In genomic region chr16:81550412-81550768, GRCh38 we compare ENCODE assay signal across 18 cellular contexts.
A peak's percentile ranks its signal among the peaks of the same experiment; 100 is the strongest.
DNase-seq lines count a peak whose midpoint lies in the region; ATAC-seq, FAIRE-seq and TF ChIP-seq lines count a peak whose summit lies in the region.
"Had no signal": no experiment of that assay in that cellular context is flagged by ENCODE, and none has a peak within 500 bp of the region (broad histone marks: within the 10 kb centered on the region; RNA-seq: fewer than 3 reads in every experiment).

No MANE protein-coding gene starts in this region.

- H3K4me3 ChIP-seq in GM23248 (no peak overlapping the region), K562 (no peak overlapping the region), kidney (ENCODE audit: low read length in 2 of 2) (no peak overlapping the region), smooth muscle cell (no peak overlapping the region), vagina (no peak overlapping the region), body of pancreas (no peak overlapping the region), OCI-LY7 (ENCODE audit: low read depth, low read length, poor library complexity, severe bottlenecking) (no peak overlapping the region)

- H3K27ac ChIP-seq in GM23248 (peak overlapping the region; percentile 95; the same call in 1 of the 2 replicates), K562 (ENCODE audit: extremely low read depth, low read depth, low read length) (no peak overlapping the region), kidney (ENCODE audit: low read depth in 2 of 2, low read length in 2 of 2) (peak overlapping the region; percentile 64 to 66), smooth muscle cell (ENCODE audit: low read depth) (peak overlapping the region; percentile 99), vagina (no peak overlapping the region), body of pancreas (no peak overlapping the region), OCI-LY7 (ENCODE audit: low read depth, low read length, poor library complexity, severe bottlenecking) (no peak overlapping the region)

- no peak for DNase-seq in GM23248
- no peak for DNase-seq in K562 (ENCODE audit: extremely low read depth in 1 of 4, low spot score in 3 of 4)
- no peak for DNase-seq in kidney
- DNase-seq in smooth muscle cell (lab: John Stamatoyannopoulos, UW; ENCODE audit: unreplicated experiment) = no peak
- no peak for DNase-seq in vagina (ENCODE audit: extremely low spot score in 2 of 2)
- no peak for DNase-seq in body of pancreas
- DNase-seq in GDM1 (lab: John Stamatoyannopoulos, UW) = no peak
- DNase-seq in OCI-LY7 (ENCODE audit: low spot score) = no peak
- DNase-seq: activated CD4-positive, alpha-beta T cell treated with anti-CD3 and anti-CD28 coated beads for 48 hours; activated T-cell treated with anti-CD3 and anti-CD28 coated beads, Interleukin-2, amount 50 U/mL, for 72 hours; DND-41; NCI-H1092 treated with DMSO at 0.1 percent for 48 hours; NCI-H2081; NCI-H510A; stimulated activated CD4-positive, alpha-beta T cell treated with anti-CD3 and anti-CD28 coated beads, Interleukin-1b, Interleukin-23, amount 100 ng/mL, for 48 hours had no signal

- TF ChIP-seq RAD21 in K562 (CRISPR knock-in tag; conservative IDR thresholded peaks at IDR 0.05 in 1 of 2, IDR thresholded peaks at IDR 0.05 in 1 of 2) = no peak

- in situ Hi-C loops in GM23248 (cut with MboI) = no loop called here
- in situ Hi-C loops in K562 (cut with MboI) = no loop called here

- H3K36me3 ChIP-seq in GM23248 (ENCODE audit: low read depth) = no peaks in the 10 kb centered on the region
- peaks cover 5% of the 10 kb centered on the region; the same call in 1 of the 3 replicates for H3K36me3 ChIP-seq in K562 (ENCODE audit: control insufficient read depth, insufficient read depth, low read length)
- no peaks in the 10 kb centered on the region for H3K36me3 ChIP-seq in kidney (ENCODE audit: control insufficient read depth in 1 of 2, insufficient read depth in 2 of 2, low read length in 2 of 2)
- no peaks in the 10 kb centered on the region for H3K36me3 ChIP-seq in smooth muscle cell (ENCODE audit: low read depth)
- H3K36me3 ChIP-seq in vagina = no peaks in the 10 kb centered on the region
- H3K36me3 ChIP-seq in body of pancreas (replicated peaks in 1 of 2; ENCODE audit: insufficient read depth in 1 of 2, low read depth in 2 of 2) = no peaks in the 10 kb centered on the region
- H3K36me3 ChIP-seq in OCI-LY7 (ENCODE audit: insufficient read depth, low read length) = no peaks in the 10 kb centered on the region

- no peaks in the 10 kb centered on the region for H3K9me3 ChIP-seq in GM23248 (ENCODE audit: low read depth)
- no peaks in the 10 kb centered on the region for H3K9me3 ChIP-seq in K562 (replicated peaks; ENCODE audit: control insufficient read depth, insufficient read depth, low read depth, low read length)
- H3K9me3 ChIP-seq in kidney (ENCODE audit: control insufficient read depth in 1 of 2, low read length in 2 of 2) = no peaks in the 10 kb centered on the region
- H3K9me3 ChIP-seq in smooth muscle cell (replicated peaks; ENCODE audit: low read depth) = no peaks in the 10 kb centered on the region
- H3K9me3 ChIP-seq in vagina = no peaks in the 10 kb centered on the region
- no peaks in the 10 kb centered on the region for H3K9me3 ChIP-seq in body of pancreas
- H3K9me3 ChIP-seq in OCI-LY7 (ENCODE audit: low read length) = no peaks in the 10 kb centered on the region

- POLR2A ChIA-PET in K562 (lab: Yijun Ruan, JAX) (interaction anchor here (0.7 kb wide), 1 partner anchor 151 kb away, joined by 3 read pairs; no protein-coding TSS in a partner anchor), OCI-LY7 (lab: Charles Lee) (no interaction called here)

- H3K79me2 ChIP-seq in GM23248 (ENCODE audit: insufficient read depth) = peaks cover 97% of the 10 kb centered on the region
- peaks cover 87% of the 10 kb centered on the region for H3K79me2 ChIP-seq in K562 (ENCODE audit: control insufficient read depth, insufficient read depth, low read length)
- H3K79me2 ChIP-seq in smooth muscle cell (ENCODE audit: low read depth) = peaks cover 73% of the 10 kb centered on the region
- H3K79me2 ChIP-seq in OCI-LY7 (ENCODE audit: insufficient read depth, low read depth, low read length) = no peaks in the 10 kb centered on the region

- H3K27me3 ChIP-seq in GM23248 (replicated peaks; ENCODE audit: insufficient read depth) (no peaks in the 10 kb centered on the region), K562 (ENCODE audit: control insufficient read depth in 2 of 2, insufficient read depth in 2 of 2, low read length in 2 of 2) (no peaks in the 10 kb centered on the region), smooth muscle cell (ENCODE audit: low read depth) (no peaks in the 10 kb centered on the region), vagina (no peaks in the 10 kb centered on the region), body of pancreas (no peaks in the 10 kb centered on the region)

- H3K9me1 ChIP-seq in K562 (ENCODE audit: control insufficient read depth, insufficient read depth, low read length) = peaks cover 13% of the 10 kb centered on the region

- no peaks in the 10 kb centered on the region for H3K9me2 ChIP-seq in GM23248 (ENCODE audit: insufficient read depth)
- H3K9me2 ChIP-seq in OCI-LY7 (ENCODE audit: insufficient read depth, low read length) = no peaks in the 10 kb centered on the region

- peaks cover 39% of the 10 kb centered on the region for H3K4me1 ChIP-seq in GM23248 (ENCODE audit: insufficient read depth)
- H3K4me1 ChIP-seq in K562 (replicated peaks in 1 of 2; ENCODE audit: control insufficient read depth in 2 of 2, insufficient read depth in 2 of 2, low read length in 2 of 2) = peaks cover 16 to 21% of the 10 kb centered on the region in 2 experiments
- H3K4me1 ChIP-seq in kidney (ENCODE audit: control insufficient read depth in 1 of 2, insufficient read depth in 1 of 2, low read depth in 1 of 2, low read length in 2 of 2) = peaks cover 31 to 53% of the 10 kb centered on the region in 2 donors
- peaks cover 11% of the 10 kb centered on the region for H3K4me1 ChIP-seq in smooth muscle cell (ENCODE audit: low read depth)
- peaks cover 47% of the 10 kb centered on the region for H3K4me1 ChIP-seq in vagina
- peaks cover 44% of the 10 kb centered on the region for H3K4me1 ChIP-seq in body of pancreas
- no peaks in the 10 kb centered on the region for H3K4me1 ChIP-seq in OCI-LY7 (ENCODE audit: insufficient read depth, low read length, poor library complexity, severe bottlenecking)

- intact Hi-C loops in K562 (cut with micrococcal nuclease) (no loop called here), kidney (cut with DNase I) (no loop called here), vagina (cut with DNase I) (no loop called here), body of pancreas (cut with DNase I) (no loop called here), OCI-LY7 (cut with micrococcal nuclease; ENCODE audit: unreplicated experiment) (no loop called here)

- no peak for TF ChIP-seq CTCF in K562 (IDR thresholded peaks at IDR 0.05 in 2 of 3, conservative IDR thresholded peaks at IDR 0.05 in 1 of 3; ENCODE audit: insufficient read depth in 2 of 3, low read depth in 1 of 3, low read length in 3 of 3)
- no peak for TF ChIP-seq CTCF in kidney (IDR thresholded peaks at IDR 0.05; ENCODE audit: borderline replicate concordance, extremely low read depth, insufficient read depth)
- no peak for TF ChIP-seq CTCF in smooth muscle cell (IDR thresholded peaks at IDR 0.05; ENCODE audit: borderline replicate concordance, insufficient read depth, poor library complexity, severe bottlenecking)
- no peak for TF ChIP-seq CTCF in vagina (IDR thresholded peaks at IDR 0.05)
- no peak for TF ChIP-seq CTCF in body of pancreas (IDR thresholded peaks at IDR 0.05)
- no peak for TF ChIP-seq CTCF in OCI-LY7 (conservative IDR thresholded peaks at IDR 0.05; ENCODE audit: low read length)

- TF ChIP-seq POLR2A in K562 (conservative IDR thresholded peaks at IDR 0.05) (no peak), vagina (IDR thresholded peaks at IDR 0.05) (no peak), body of pancreas (IDR thresholded peaks at IDR 0.05) (no peak)

- H4K20me1 ChIP-seq in GM23248 (ENCODE audit: insufficient read depth) = no peaks in the 10 kb centered on the region
- H4K20me1 ChIP-seq in K562 (replicated peaks; ENCODE audit: control insufficient read depth, insufficient read depth, low read length) = peaks cover 27% of the 10 kb centered on the region; the same call in 1 of the 2 replicates
- H4K20me1 ChIP-seq in smooth muscle cell (ENCODE audit: low read depth) = peaks cover 43% of the 10 kb centered on the region
- H4K20me1 ChIP-seq in OCI-LY7 (ENCODE audit: insufficient read depth, low read length) = no peaks in the 10 kb centered on the region; the same call in 1 of the 2 replicates

- CTCF ChIA-PET in K562 (lab: Yijun Ruan, JAX; ENCODE audit: low intra/inter-chr PET ratio) (no interaction called here), OCI-LY7 (lab: Charles Lee; ENCODE audit: unreplicated experiment) (no interaction called here)

- H3K4me2 ChIP-seq in GM23248 (ENCODE audit: unreplicated experiment) (no peak overlapping the region), K562 (ENCODE audit: insufficient read depth, low read length) (no peak overlapping the region), smooth muscle cell (no peak overlapping the region), OCI-LY7 (ENCODE audit: low read length) (no peak overlapping the region)

- no TSS peak for BruUV-seq in K562 (replicated peaks; lab: Mats Ljungman, UMichigan)
- no TSS peak for BruUV-seq in OCI-LY7 (replicated peaks; lab: Mats Ljungman, UMichigan)

- no peak overlapping the region for H2AFZ ChIP-seq in GM23248
- no peak overlapping the region for H2AFZ ChIP-seq in K562 (ENCODE audit: low read depth, low read length)
- no peak overlapping the region for H2AFZ ChIP-seq in smooth muscle cell (ENCODE audit: low read depth)
- no peak overlapping the region for H2AFZ ChIP-seq in OCI-LY7 (ENCODE audit: low read length)

- FAIRE-seq in K562 (lab: Jason Lieb, UNC) (no peak), kidney (lab: Jason Lieb, UNC) (no peak)
- FAIRE-seq: GM12891 had no signal

- peaks cover 25% of the 10 kb centered on the region for H3F3A ChIP-seq in GM23248 (ENCODE audit: insufficient read depth)
- peaks cover 5% of the 10 kb centered on the region for H3F3A ChIP-seq in smooth muscle cell (ENCODE audit: low read depth)

- no peak for ATAC-seq in K562
- no peak for ATAC-seq in body of pancreas
- ATAC-seq: Panc1; stimulated activated memory B cell treated with anti-CD40 and anti-IgM and Interleukin-4, amounts not matched to agents 10 μg/mL and 1 μg/mL and 100 μg/mL, for 72 hours had no signal

- TF ChIP-seq EP300 in K562 (IDR thresholded peaks at IDR 0.05; ENCODE audit: low read length) = no peak

- H3K9ac ChIP-seq in GM23248 (no peak overlapping the region), K562 (ENCODE audit: insufficient read depth in 1 of 2, low read depth in 2 of 2, low read length in 2 of 2) (no peak overlapping the region), kidney (ENCODE audit: low read length in 2 of 2) (no peak overlapping the region), smooth muscle cell (ENCODE audit: low read depth) (peak overlapping the region; percentile 93)

- WGBS in GM23248 (ENCODE audit: low coverage in 1 of 2, low lambda C conversion rate in 2 of 2, missing lambda C conversion rate in 2 of 2), 2 experiments = 76 to 78% methylated on average over 2 of the region's 2 CpGs
- WGBS in K562 (ENCODE audit: insufficient coverage, low coverage, missing lambda C conversion rate) = 66% methylated on average over 2 of the region's 2 CpGs
- 84% methylated on average over 2 of the region's 2 CpGs for WGBS in smooth muscle cell (ENCODE audit: low lambda C conversion rate)
- 80 to 100% methylated on average over 1 to 2 of the region's 2 CpGs for WGBS in body of pancreas, 2 donors

Comparison
In these comparisons a context has a peak if more than half of its experiments do, and no peak if none do; other contexts are left out.
1. H3K27ac ChIP-seq: peak in GM23248 (single experiment), kidney (2 of 2) and smooth muscle cell (single experiment); none in K562 (single experiment), vagina (single experiment), body of pancreas (0 of 4) and OCI-LY7 (single experiment).